Comparison of ENCODE assay signal across 9 cellular contexts in genomic region chr11:104113541-104113940, GRCh38.
"Had no signal": no experiment of that assay in that cellular context is flagged by ENCODE, and none has a peak within 500 bp of the region (broad histone marks: within the 10 kb centered on the region; RNA-seq: fewer than 3 reads in every experiment).

No MANE protein-coding gene starts in this region.

- H3K36me3 ChIP-seq: HAP-1 had no signal

- H3K4me2 ChIP-seq: GM23338 had no signal

- H3K9ac ChIP-seq: GM23248 had no signal

- H3K4me3 ChIP-seq: GM23248, GM23338, HAP-1 had no signal

- ATAC-seq: GM23338, HCT116 had no signal

- H3K4me1 ChIP-seq: HAP-1 had no signal

- H3K9me3 ChIP-seq: HAP-1 had no signal

- H2AFZ ChIP-seq: GM23248, GM23338 had no signal

- DNase-seq: GM23248, GOT3, H7, H9, HCEC 1CT, HFFc6 had no signal

- H3K27ac ChIP-seq: GM23248 had no signal
